8 cellular contexts compared by ENCODE assay signal in the genomic region with DNA sequence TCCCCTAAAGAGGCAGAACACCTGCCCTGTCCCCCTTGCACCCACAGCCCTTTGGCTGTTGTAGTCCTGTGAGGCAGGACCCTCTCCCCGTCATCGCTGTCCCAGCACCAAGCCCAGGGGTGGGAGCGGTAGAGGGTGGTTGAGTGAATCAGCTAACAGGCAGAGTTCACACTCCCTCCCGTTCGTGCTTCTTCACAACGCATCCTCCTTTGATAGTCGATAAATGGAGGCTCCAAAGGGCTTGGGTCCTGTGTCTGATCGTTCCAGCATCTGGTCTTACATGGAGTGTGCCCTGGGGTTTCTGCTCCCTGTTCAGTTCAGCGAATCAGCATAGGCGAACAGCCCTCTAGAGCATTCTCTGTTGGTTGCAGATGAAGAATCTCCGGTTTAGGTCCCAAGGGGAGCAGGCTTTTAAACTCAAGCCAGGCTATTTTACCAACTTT. TPM values are rescaled to one million over a fixed set of nuclear protein-coding genes. Genes with fewer than 3 reads are reported as not detected.
DNase-seq lines count a peak whose midpoint lies in the region; ATAC-seq and TF ChIP-seq lines count a peak whose summit lies in the region.

No MANE protein-coding gene starts in this region.

- H3K4me3 ChIP-seq in RWPE2 (ENCODE audit: severe bottlenecking) (no peak overlapping the region), epithelial cell of proximal tubule (ENCODE audit: low read depth, low read length) (peak overlapping the region; percentile 95), ovary (no peak overlapping the region)

- H3K9me3 ChIP-seq in RWPE2 (ENCODE audit: severe bottlenecking) (no peaks in the 10 kb centered on the region), ovary (no peaks in the 10 kb centered on the region)

- DNase-seq in DMS79 treated with DMSO at 0.1 percent for 48 hours (lab: John Stamatoyannopoulos, UW) (peak; percentile 9), DMS79 (lab: John Stamatoyannopoulos, UW) (no peak), RWPE2 (ENCODE audit: low spot score) (no peak), epithelial cell of proximal tubule (ENCODE audit: low read depth) (no peak), ovary (peak in 4 of 5 donors; percentile 17 to 40 (median 36)), SKM-1 treated with dmso at 0.1 percent for 144 hours (lab: John Stamatoyannopoulos, UW; ENCODE audit: unreplicated experiment) (no peak), NCI-H2107 treated with DMSO at 0.1 percent for 48 hours (lab: John Stamatoyannopoulos, UW; ENCODE audit: unreplicated experiment) (no peak)
- no peak for DNase-seq in stimulated activated CD8-positive, alpha-beta memory T cell treated with anti-CD3 and anti-CD28 coated beads, Interleukin-4, amount 100 ng/mL, for 48 hours

- H3K27me3 ChIP-seq in RWPE2 (ENCODE audit: insufficient read depth, poor library complexity, severe bottlenecking): no peaks in the 10 kb centered on the region
- no peaks in the 10 kb centered on the region for H3K27me3 ChIP-seq in ovary

- intact Hi-C loops in ovary (cut with DNase I): loop anchor here in 2 of 4 donors (2.0 to 5.0 kb wide), 2 partner anchors 37 to 39 kb away; a partner anchor contains a TSS

- TF ChIP-seq POLR2A in ovary (IDR thresholded peaks at IDR 0.05): no peak

- peak overlapping the region; percentile 77 for H3K27ac ChIP-seq in RWPE2 (ENCODE audit: poor library complexity, severe bottlenecking)
- H3K27ac ChIP-seq in ovary: peak overlapping the region; percentile 81 to 92

- ATAC-seq in RWPE2 (ENCODE audit: low read depth): no peak

- H3K36me3 ChIP-seq in RWPE2 (ENCODE audit: low read depth) (peaks cover 61% of the 10 kb centered on the region), ovary (no peaks in the 10 kb centered on the region)

- WGBS in ovary, 3 donors: 53 to 69% (median 56%) methylated on average over 11 of the region's 11 CpGs

- TF ChIP-seq EP300 in ovary (IDR thresholded peaks at IDR 0.05): no peak

- peaks cover 24% of the 10 kb centered on the region for H3K4me1 ChIP-seq in RWPE2 (ENCODE audit: insufficient read depth, poor library complexity, severe bottlenecking)
- peaks cover 2% of the 10 kb centered on the region for H3K4me1 ChIP-seq in ovary (ENCODE audit: insufficient read depth)

- TF ChIP-seq CTCF in RWPE2 (IDR thresholded peaks at IDR 0.05; ENCODE audit: poor library complexity, severe bottlenecking) (no peak), epithelial cell of proximal tubule (conservative IDR thresholded peaks at IDR 0.05; ENCODE audit: low read depth, low read length) (no peak), ovary (IDR thresholded peaks at IDR 0.05) (no peak)

RNA-seq across cellular contexts. Expression of a gene that starts 0.8 kb away (rescaled TPM):
- total RNA-seq in epithelial cell of proximal tubule (40.3 and 43.0 TPM in 2 replicates), ovary (10 to 100 TPM; 15.5 to 44.5 (median 35.2) TPM)
- 10 to 100 TPM; 27.5 to 44.3 TPM for polyA plus RNA-seq in ovary

RNA-seq across cellular contexts. Expression of a gene that starts 28.4 kb away (rescaled TPM):
- total RNA-seq in epithelial cell of proximal tubule (123 and 124 TPM in 2 replicates), ovary (100 to 1,000 TPM in 5 of 7 donors, 10 to 100 TPM in 2; 49.2 to 147 (median 115) TPM)
- polyA plus RNA-seq in ovary: 100 to 1,000 TPM in 1 of 2 donors, 10 to 100 TPM in 1; 62.6 to 133 TPM

Comparison
In these comparisons a context has a peak if more than half of its experiments do, and no peak if none do; other contexts are left out.
1. DNase-seq: peak in DMS79 treated with DMSO at 0.1 percent for 48 hours (single experiment) and ovary (4 of 5); none in DMS79 (single experiment), RWPE2 (single experiment), epithelial cell of proximal tubule (single experiment), stimulated activated CD8-positive, alpha-beta memory T cell treated with anti-CD3 and anti-CD28 coated beads, Interleukin-4, amount 100 ng/mL, for 48 hours (single experiment), SKM-1 treated with dmso at 0.1 percent for 144 hours (single experiment) and NCI-H2107 treated with DMSO at 0.1 percent for 48 hours (single experiment).